Comparison of ENCODE assay signal across 14 cellular contexts in the genomic region with DNA sequence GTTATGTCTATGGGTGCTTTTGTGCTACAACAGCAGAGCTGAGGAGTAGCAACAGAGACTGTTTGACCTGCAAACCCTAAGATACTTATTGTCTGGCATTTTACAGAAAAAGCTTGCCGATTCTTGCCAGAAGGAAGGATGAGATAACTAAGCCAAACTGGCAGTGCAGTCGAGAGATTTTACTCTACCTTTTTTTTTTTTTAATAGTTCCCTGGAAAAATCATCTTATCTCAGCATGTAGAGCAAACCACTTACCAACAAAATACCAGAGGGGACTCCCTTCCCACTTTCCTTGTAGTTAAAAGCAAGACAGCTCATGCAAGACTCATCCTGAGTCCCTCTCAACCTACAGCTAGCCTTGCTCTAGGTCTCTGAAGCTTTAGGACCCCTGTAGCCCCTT.
DNase-seq lines count a peak whose midpoint lies in the region; ATAC-seq, FAIRE-seq and TF ChIP-seq lines count a peak whose summit lies in the region.
"Had no signal": no experiment of that assay in that cellular context is flagged by ENCODE, and none has a peak within 500 bp of the region (broad histone marks: within the 10 kb centered on the region; RNA-seq: fewer than 3 reads in every experiment).

No MANE protein-coding gene starts in this region.

- TF ChIP-seq CTCF in bronchial epithelial cell (IDR thresholded peaks at IDR 0.05; ENCODE audit: insufficient read depth, low read length, severe bottlenecking) (no peak), lower lobe of right lung (IDR thresholded peaks at IDR 0.05) (no peak)

- DNase-seq in RPMI7951 (ENCODE audit: low read depth) (peak; percentile 39), bronchial epithelial cell (ENCODE audit: low read depth) (peak; percentile 63), lower lobe of right lung (no peak), ecto neural progenitor cell (ENCODE audit: low spot score) (no peak), SKM-1 treated with dmso at 0.1 percent for 144 hours (lab: John Stamatoyannopoulos, UW; ENCODE audit: unreplicated experiment) (no peak)
- DNase-seq: activated CD8-positive, alpha-beta T cell treated with anti-CD3 and anti-CD28 coated beads, Interleukin-2, amount 10 ng/mL, durations not matched to agents 7 days and 5 days; activated naive CD4-positive, alpha-beta T cell treated with anti-CD3 and anti-CD28 coated beads, Interleukin-2, amount 10 ng/mL, durations not matched to agents 7 days and 5 days; effector CD4-positive, alpha-beta T cell; NCI-H1105; pancreas had no signal

- ATAC-seq in lower lobe of right lung (no peak), GM18519 (IDR thresholded peaks at IDR 0.05; ENCODE audit: low FRiP score, unreplicated experiment) (no peak), HG03460 (IDR thresholded peaks at IDR 0.05; ENCODE audit: unreplicated experiment) (no peak)
- ATAC-seq: activated CD8-positive, alpha-beta T cell treated with anti-CD3 and anti-CD28 coated beads, Interleukin-2, amount 10 ng/mL, durations not matched to agents 7 days and 5 days had no signal

- H3K9me3 ChIP-seq in lower lobe of right lung: no peaks in the 10 kb centered on the region
- no peaks in the 10 kb centered on the region for H3K9me3 ChIP-seq in thymus (ENCODE audit: control insufficient read depth)
- H3K9me3 ChIP-seq: pancreas had no signal

- H3K36me3 ChIP-seq in bronchial epithelial cell (ENCODE audit: control insufficient read depth, insufficient read depth, low read length) (peaks cover 5% of the 10 kb centered on the region), lower lobe of right lung (peaks cover 35% of the 10 kb centered on the region), thymus (ENCODE audit: control insufficient read depth, insufficient read depth) (peaks cover 7% of the 10 kb centered on the region)

- FAIRE-seq in bronchial epithelial cell (lab: Jason Lieb, UNC): no peak
- FAIRE-seq: pancreas had no signal

- intact Hi-C loops in lower lobe of right lung (cut with DNase I): no loop called here

- H3K27ac ChIP-seq in lower lobe of right lung (peak overlapping the region; percentile 1), thymus (ENCODE audit: low read depth) (peak overlapping the region; percentile 69)
- H3K27ac ChIP-seq: HL-60 had no signal

- H3K27me3 ChIP-seq in bronchial epithelial cell (ENCODE audit: control insufficient read depth, insufficient read depth, low read length) (no peaks in the 10 kb centered on the region), lower lobe of right lung (ENCODE audit: low read depth) (no peaks in the 10 kb centered on the region), thymus (ENCODE audit: control insufficient read depth, insufficient read depth) (no peaks in the 10 kb centered on the region)
- H3K27me3 ChIP-seq: pancreas had no signal

- H3K4me3 ChIP-seq in bronchial epithelial cell (ENCODE audit: low read depth, low read length): no peak overlapping the region
- H3K4me3 ChIP-seq in lower lobe of right lung: no peak overlapping the region
- H3K4me3 ChIP-seq in thymus (ENCODE audit: low read length): no peak overlapping the region
- H3K4me3 ChIP-seq: pancreas had no signal

- H3K4me1 ChIP-seq in lower lobe of right lung: peaks cover 42% of the 10 kb centered on the region
- no peaks in the 10 kb centered on the region for H3K4me1 ChIP-seq in thymus (ENCODE audit: control insufficient read depth, insufficient read depth, low read length)

- WGBS in thymus: 96% methylated on average over 2 of the region's 2 CpGs

Comparison
In these comparisons a context has a peak if more than half of its experiments do, and no peak if none do; other contexts are left out.
1. DNase-seq: peak in RPMI7951 (single experiment) and bronchial epithelial cell (single experiment); none in lower lobe of right lung (single experiment), ecto neural progenitor cell (single experiment) and SKM-1 treated with dmso at 0.1 percent for 144 hours (single experiment).